ENCODE assay signal across 29 cellular contexts in genomic region chr6:147738089-147738488, GRCh38.
"Had no signal": no experiment of that assay in that cellular context is flagged by ENCODE, and none has a peak within 500 bp of the region (broad histone marks: within the 10 kb centered on the region; RNA-seq: fewer than 3 reads in every experiment).

No MANE protein-coding gene starts in this region.

- ATAC-seq: activated CD4-positive, alpha-beta T cell treated with anti-CD3 and anti-CD28 coated beads for 36 hours; activated CD8-positive, alpha-beta memory T cell treated with anti-CD3 and anti-CD28 coated beads, Interleukin-2, amount 10 ng/mL, durations not matched to agents 7 days and 5 days; activated CD8-positive, alpha-beta T cell treated with anti-CD3 and anti-CD28 coated beads, Interleukin-2, amount 10 ng/mL, durations not matched to agents 7 days and 5 days; activated naive CD4-positive, alpha-beta T cell treated with anti-CD3 and anti-CD28 coated beads, Interleukin-2, amount 50 U/mL, for 72 hours; activated T-cell treated with anti-CD3 and anti-CD28 coated beads, Interleukin-2, amount 50 U/mL, for 72 hours; left cardiac atrium; left ventricle myocardium superior; naive thymus-derived CD4-positive, alpha-beta T cell; sciatic nerve; upper lobe of right lung had no signal

- H3K36me3 Mint-ChIP-seq: activated CD8-positive, alpha-beta memory T cell treated with anti-CD3 and anti-CD28 coated beads, Interleukin-2, amount 10 ng/mL, durations not matched to agents 7 days and 5 days; activated naive CD4-positive, alpha-beta T cell treated with anti-CD3 and anti-CD28 coated beads, Interleukin-2, amount 50 U/mL, for 72 hours; naive thymus-derived CD4-positive, alpha-beta T cell had no signal

- H3K27me3 Mint-ChIP-seq: activated CD8-positive, alpha-beta memory T cell treated with anti-CD3 and anti-CD28 coated beads, Interleukin-2, amount 10 ng/mL, durations not matched to agents 7 days and 5 days; stimulated activated naive CD8-positive, alpha-beta T cell treated with anti-CD3 and anti-CD28 coated beads, Interleukin-15, Interleukin-2, amounts not matched to agents 100 ng/mL and 50 ng/mL, for 24 hours had no signal

- H3K27ac ChIP-seq: cardiac muscle cell, colonic mucosa, dorsolateral prefrontal cortex, upper lobe of right lung had no signal

- H3K4me3 Mint-ChIP-seq: activated CD4-positive, alpha-beta T cell treated with anti-CD3 and anti-CD28 coated beads for 36 hours; activated CD8-positive, alpha-beta memory T cell treated with anti-CD3 and anti-CD28 coated beads, Interleukin-2, amount 10 ng/mL, durations not matched to agents 7 days and 5 days; activated CD8-positive, alpha-beta T cell treated with anti-CD3 and anti-CD28 coated beads, Interleukin-2, amount 10 ng/mL, durations not matched to agents 7 days and 5 days; activated T-cell treated with anti-CD3 and anti-CD28 coated beads, Interleukin-2, amount 50 U/mL, for 72 hours; naive thymus-derived CD4-positive, alpha-beta T cell; neural crest cell; stimulated activated naive CD8-positive, alpha-beta T cell treated with anti-CD3 and anti-CD28 coated beads, Interleukin-15, Interleukin-2, amounts not matched to agents 100 ng/mL and 50 ng/mL, for 24 hours; T-helper 2 cell treated with Interferon-gamma antibody and Interleukin-4, amounts not matched to agents 5 μg/mL and 100 μg/mL, for 36 hours had no signal

- H3K27me3 ChIP-seq: cardiac muscle cell, colonic mucosa, dorsolateral prefrontal cortex, upper lobe of right lung had no signal

- H3K9me3 ChIP-seq: colonic mucosa, upper lobe of right lung had no signal

- H3K9me3 Mint-ChIP-seq: activated naive CD4-positive, alpha-beta T cell treated with anti-CD3 and anti-CD28 coated beads, Interleukin-2, amount 50 U/mL, for 72 hours; activated T-cell treated with anti-CD3 and anti-CD28 coated beads, Interleukin-2, amount 50 U/mL, for 72 hours; naive thymus-derived CD4-positive, alpha-beta T cell; neural crest cell; stimulated activated naive CD8-positive, alpha-beta T cell treated with anti-CD3 and anti-CD28 coated beads, Interleukin-15, Interleukin-2, amounts not matched to agents 100 ng/mL and 50 ng/mL, for 24 hours; T-helper 2 cell treated with Interferon-gamma antibody and Interleukin-4, amounts not matched to agents 5 μg/mL and 100 μg/mL, for 36 hours had no signal

- DNase-seq: activated CD4-positive, alpha-beta T cell treated with anti-CD3 and anti-CD28 coated beads for 36 hours; activated CD4-positive, CD25-positive, alpha-beta regulatory T cell; activated CD8-positive, alpha-beta memory T cell treated with anti-CD3 and anti-CD28 coated beads, Interleukin-2, amount 10 ng/mL, durations not matched to agents 7 days and 5 days; activated CD8-positive, alpha-beta T cell treated with anti-CD3 and anti-CD28 coated beads, Interleukin-2, amount 10 ng/mL, durations not matched to agents 7 days and 5 days; activated naive CD4-positive, alpha-beta T cell; activated T-cell treated with anti-CD3 and anti-CD28 coated beads for 4 hours; activated T-cell treated with anti-CD3 and anti-CD28 coated beads, Interleukin-2, amount 50 U/mL, for 72 hours; cerebellar nuclear complex; colonic mucosa; dorsolateral prefrontal cortex; effector memory CD4-positive, alpha-beta T cell; foreskin fibroblast; left cardiac atrium; left ventricle myocardium superior; midbrain; naive thymus-derived CD4-positive, alpha-beta T cell; occipital lobe; stimulated activated CD4-positive, alpha-beta T cell treated with anti-CD3 and anti-CD28 coated beads, Interleukin-12 subunit alpha, Interleukin-12 subunit beta, amount 100 ng/mL, for 4 hours; stimulated activated CD4-positive, alpha-beta T cell treated with anti-CD3 and anti-CD28 coated beads, Interleukin-4, amount 100 ng/mL, for 1 hour; T-helper 1 cell; upper lobe of right lung had no signal

- H3K4me1 Mint-ChIP-seq: activated CD4-positive, alpha-beta T cell treated with anti-CD3 and anti-CD28 coated beads for 36 hours; activated CD8-positive, alpha-beta memory T cell treated with anti-CD3 and anti-CD28 coated beads, Interleukin-2, amount 10 ng/mL, durations not matched to agents 7 days and 5 days; naive thymus-derived CD4-positive, alpha-beta T cell had no signal

- H3K36me3 ChIP-seq: cardiac muscle cell, colonic mucosa, upper lobe of right lung had no signal

- H3K27ac Mint-ChIP-seq: activated CD4-positive, alpha-beta T cell treated with anti-CD3 and anti-CD28 coated beads for 36 hours; activated CD8-positive, alpha-beta memory T cell treated with anti-CD3 and anti-CD28 coated beads, Interleukin-2, amount 10 ng/mL, durations not matched to agents 7 days and 5 days; activated CD8-positive, alpha-beta T cell treated with anti-CD3 and anti-CD28 coated beads, Interleukin-2, amount 10 ng/mL, durations not matched to agents 7 days and 5 days; activated naive CD4-positive, alpha-beta T cell treated with anti-CD3 and anti-CD28 coated beads, Interleukin-2, amount 50 U/mL, for 72 hours; activated T-cell treated with anti-CD3 and anti-CD28 coated beads, Interleukin-2, amount 50 U/mL, for 72 hours; naive thymus-derived CD4-positive, alpha-beta T cell; stimulated activated naive CD8-positive, alpha-beta T cell treated with anti-CD3 and anti-CD28 coated beads, Interleukin-15, Interleukin-2, amounts not matched to agents 100 ng/mL and 50 ng/mL, for 24 hours; T-helper 2 cell treated with Interferon-gamma antibody and Interleukin-4, amounts not matched to agents 5 μg/mL and 100 μg/mL, for 36 hours had no signal

- H3K4me1 ChIP-seq: colonic mucosa, upper lobe of right lung had no signal

- FAIRE-seq: islet of Langerhans had no signal

- H3K4me3 ChIP-seq: cardiac muscle cell, colonic mucosa, dorsolateral prefrontal cortex, skin epidermis, upper lobe of right lung had no signal
